In the genomic region with DNA sequence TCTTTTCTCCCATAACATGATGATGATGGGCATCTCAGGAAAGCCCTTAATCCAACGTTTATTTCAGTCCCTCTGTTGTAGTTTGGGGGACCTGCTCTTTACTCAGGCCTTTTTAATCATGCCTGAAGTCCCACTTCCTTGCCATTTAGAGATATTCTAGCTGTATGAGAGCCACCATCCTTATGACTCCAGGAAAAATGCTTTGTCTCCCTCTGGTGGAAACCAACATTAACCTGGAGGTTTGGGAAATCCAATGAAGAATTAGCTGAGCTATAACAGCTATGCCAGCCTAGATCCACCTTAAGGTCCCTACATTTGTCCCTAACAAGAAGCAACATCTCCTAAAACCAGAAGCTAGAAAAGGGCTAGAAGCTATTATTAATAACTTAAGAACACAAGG, we compare ENCODE assay signal across 19 cellular contexts.
DNase-seq lines count a peak whose midpoint lies in the region; ATAC-seq and TF ChIP-seq lines count a peak whose summit lies in the region.
"Had no signal": no experiment of that assay in that cellular context is flagged by ENCODE, and none has a peak within 500 bp of the region (broad histone marks: within the 10 kb centered on the region; RNA-seq: fewer than 3 reads in every experiment).

No MANE protein-coding gene starts in this region.

- TF ChIP-seq CTCF in dorsolateral prefrontal cortex (IDR thresholded peaks at IDR 0.05 in 54 of 56, conservative IDR thresholded peaks at IDR 0.05 in 2 of 56; ENCODE audit: low read depth in 1 of 56, partially characterized antibody in 56 of 56) (peak in 35 of 56 donors; percentile 9 to 62 (median 35)), osteoblast (IDR thresholded peaks at IDR 0.05; ENCODE audit: extremely low read depth, low read depth, low read length) (peak; percentile 24)

- no peaks in the 10 kb centered on the region for H4K20me1 ChIP-seq in osteoblast (ENCODE audit: insufficient read depth, low read length)

- H3K27me3 ChIP-seq in dorsolateral prefrontal cortex (no peaks in the 10 kb centered on the region), osteoblast (ENCODE audit: insufficient read depth, low read length) (no peaks in the 10 kb centered on the region)
- H3K27me3 ChIP-seq: colonic mucosa, hepatocyte, SJCRH30, vagina had no signal

- no peak overlapping the region for H2AFZ ChIP-seq in osteoblast (ENCODE audit: low read length)
- H2AFZ ChIP-seq: hepatocyte, parathyroid adenoma had no signal

- H3K9me3 ChIP-seq in osteoblast (ENCODE audit: low read depth, low read length), result peaks cover 4% of the 10 kb centered on the region
- H3K9me3 ChIP-seq: colonic mucosa had no signal

- H3K4me3 ChIP-seq in dorsolateral prefrontal cortex (no peak overlapping the region), osteoblast (ENCODE audit: insufficient read depth, low read length) (no peak overlapping the region)
- H3K4me3 ChIP-seq: colonic mucosa, hepatocyte, SJCRH30, smooth muscle cell, vagina had no signal

- H3K27ac ChIP-seq in dorsolateral prefrontal cortex (no peak overlapping the region), osteoblast (ENCODE audit: low read depth, low read length) (no peak overlapping the region)
- H3K27ac ChIP-seq: colonic mucosa, epithelial cell of prostate, hepatocyte, parathyroid adenoma, SJCRH30, vagina had no signal

- intact Hi-C loops in dorsolateral prefrontal cortex (cut with DNase I), result loop anchor here in 1 of 2 donors (10.0 kb wide), 1 partner anchor 91 kb away; no protein-coding TSS in a partner anchor

- H3K79me2 ChIP-seq in osteoblast (ENCODE audit: insufficient read depth, low read length), result no peaks in the 10 kb centered on the region
- H3K79me2 ChIP-seq: hepatocyte, parathyroid adenoma had no signal

- no peaks in the 10 kb centered on the region for H3K4me1 ChIP-seq in osteoblast (ENCODE audit: insufficient read depth, low read length)
- H3K4me1 ChIP-seq: colonic mucosa, parathyroid adenoma, SJCRH30, vagina had no signal

- H3K36me3 ChIP-seq in osteoblast (ENCODE audit: insufficient read depth, low read length), result no peaks in the 10 kb centered on the region
- H3K36me3 ChIP-seq: colonic mucosa, SJCRH30, vagina had no signal

- DNase-seq in H4 (ENCODE audit: low spot score) (peak; percentile 9), MV-4-11 (lab: John Stamatoyannopoulos, UW) (peak; percentile 15), dorsolateral prefrontal cortex (no peak), osteoblast (ENCODE audit: insufficient read length, low spot score, missing footprints) (no peak), AML-193 (lab: John Stamatoyannopoulos, UW) (no peak), COR-L47 (lab: John Stamatoyannopoulos, UW) (no peak)
- DNase-seq: activated CD4-positive, alpha-beta memory T cell treated with anti-CD3 and anti-CD28 coated beads for 36 hours; activated T-cell treated with anti-CD3 and anti-CD28 coated beads, Interleukin-2, amount 50 U/mL, for 72 hours; CD4-positive, alpha-beta T cell; colonic mucosa; NCI-H2081 treated with DMSO at 0.1 percent for 48 hours; stimulated activated naive CD4-positive, alpha-beta T cell treated with Interleukin-2 at 50 U/mL for 16 hours had no signal

- no peak for ATAC-seq in HG03442 (IDR thresholded peaks at IDR 0.05; ENCODE audit: unreplicated experiment)
- ATAC-seq: activated T-cell treated with anti-CD3 and anti-CD28 coated beads, Interleukin-2, amount 50 U/mL, for 72 hours had no signal

- no peak overlapping the region for H3K4me2 ChIP-seq in osteoblast (ENCODE audit: insufficient read depth, low read length)
- H3K4me2 ChIP-seq: hepatocyte, smooth muscle cell had no signal

Comparison
In these comparisons a context has a peak if more than half of its experiments do, and no peak if none do; other contexts are left out.
1. DNase-seq: peak in H4 (single experiment) and MV-4-11 (single experiment); none in dorsolateral prefrontal cortex (0 of 10), osteoblast (single experiment), AML-193 (0 of 2) and COR-L47 (single experiment).